Comparison of ENCODE assay signal across 8 cellular contexts in genomic region chrX:15855562-15856256, GRCh38. TPM values are rescaled to one million over a fixed set of nuclear protein-coding genes. Genes with fewer than 3 reads are reported as not detected.
A peak's percentile ranks its signal among the peaks of the same experiment; 100 is the strongest.
DNase-seq lines count a peak whose midpoint lies in the region; ATAC-seq, FAIRE-seq and TF ChIP-seq lines count a peak whose summit lies in the region.

No MANE protein-coding gene starts in this region.

- no peaks in the 10 kb centered on the region for H3K9me3 Mint-ChIP-seq in activated T-cell treated with anti-CD3 and anti-CD28 coated beads, Interleukin-2, amount 50 U/mL, for 72 hours

- no peak for FAIRE-seq in small intestine (lab: Jason Lieb, UNC)

- 7 to 11% (median 9%) methylated on average over 16 of the region's 16 CpGs for WGBS in small intestine, 3 donors

- H3K27me3 Mint-ChIP-seq in activated T-cell treated with anti-CD3 and anti-CD28 coated beads, Interleukin-2, amount 50 U/mL, for 72 hours (ENCODE audit: low read depth), result peaks cover 7% of the 10 kb centered on the region

- H3K27me3 ChIP-seq in small intestine (ENCODE audit: control insufficient read depth in 2 of 2, insufficient read depth in 2 of 2, low read length in 2 of 2), result no peaks in the 10 kb centered on the region

- peak overlapping the region; percentile 83 for H3K4me3 ChIP-seq in fibroblast of the aortic adventitia (ENCODE audit: low read depth, low read length)
- H3K4me3 ChIP-seq in small intestine (ENCODE audit: low read depth in 1 of 2, low read length in 2 of 2), result peak overlapping the region; percentile 46 to 83

- no peaks in the 10 kb centered on the region for H3K4me1 ChIP-seq in small intestine (ENCODE audit: control insufficient read depth in 2 of 2, insufficient read depth in 1 of 2, low read depth in 1 of 2, low read length in 1 of 2)

- peak overlapping the region; percentile 96 for H3K4me3 Mint-ChIP-seq in activated T-cell treated with anti-CD3 and anti-CD28 coated beads, Interleukin-2, amount 50 U/mL, for 72 hours

- no peak for TF ChIP-seq CTCF in fibroblast of the aortic adventitia (IDR thresholded peaks at IDR 0.05; ENCODE audit: insufficient read depth, low read length)

- DNase-seq in activated T-cell treated with anti-CD3 and anti-CD28 coated beads, Interleukin-2, amount 50 U/mL, for 72 hours, result no peak
- DNase-seq in activated T-cell treated with anti-CD3 and anti-CD28 coated beads for 4 hours, result no peak
- peak; percentile 53 for DNase-seq in SW480 (ENCODE audit: low spot score)
- no peak for DNase-seq in fibroblast of the aortic adventitia (ENCODE audit: low read depth)
- peak; percentile 12 for DNase-seq in small intestine
- DNase-seq in head of caudate nucleus, result no peak
- no peak for DNase-seq in stimulated activated CD4-positive, alpha-beta T cell treated with anti-CD3 and anti-CD28 coated beads, Interleukin-15, amount 100 ng/mL, for 24 hours

- H3K36me3 Mint-ChIP-seq in activated T-cell treated with anti-CD3 and anti-CD28 coated beads, Interleukin-2, amount 50 U/mL, for 72 hours (ENCODE audit: insufficient read depth in 2 of 2), result peaks cover 0 to 5% of the 10 kb centered on the region in 2 donors

- H3K27ac ChIP-seq in small intestine (ENCODE audit: low read depth in 1 of 2, low read length in 1 of 2), result peak overlapping the region; percentile 38 to 99

- intact Hi-C loops in head of caudate nucleus (cut with DNase I), result loop anchor here (10.0 kb wide), 1 partner anchor 61 kb away; the partner anchor contains the start of gene ZRSR2

- no peak for ATAC-seq in activated T-cell treated with anti-CD3 and anti-CD28 coated beads, Interleukin-2, amount 50 U/mL, for 72 hours (replicated peaks in 1 of 2)
- no peak for ATAC-seq in HG02798 (IDR thresholded peaks at IDR 0.05; ENCODE audit: poor library complexity, unreplicated experiment)

- H3K9me3 ChIP-seq in small intestine (ENCODE audit: control insufficient read depth, low read depth), result no peaks in the 10 kb centered on the region

- H3K4me1 Mint-ChIP-seq in activated T-cell treated with anti-CD3 and anti-CD28 coated beads, Interleukin-2, amount 50 U/mL, for 72 hours (ENCODE audit: low read depth), result peaks cover 29% of the 10 kb centered on the region

- no peaks in the 10 kb centered on the region for H3K36me3 ChIP-seq in small intestine (ENCODE audit: control insufficient read depth in 2 of 2, insufficient read depth in 2 of 2, low read length in 2 of 2)

- H3K27ac Mint-ChIP-seq in activated T-cell treated with anti-CD3 and anti-CD28 coated beads, Interleukin-2, amount 50 U/mL, for 72 hours, result peak overlapping the region; percentile 96

RNA-seq across cellular contexts. Expression of gene AP1S2, which starts 1.1 kb away (rescaled TPM):
- total RNA-seq in activated T-cell treated with anti-CD3 and anti-CD28 coated beads, Interleukin-2, amount 50 U/mL, for 72 hours, result 10 to 100 TPM; 33.3 to 43.6 TPM
- total RNA-seq in fibroblast of the aortic adventitia (ENCODE audit: low replicate concordance), result 43.8 and 51.3 TPM in 2 replicates
- polyA plus RNA-seq in small intestine, result 10 to 100 TPM in 1 of 3 donors, 1 to 10 TPM in 2; 8.6 to 19.1 (median 9.8) TPM

Comparison
In these comparisons a context has a peak if more than half of its experiments do, and no peak if none do; other contexts are left out.
1. DNase-seq: peak in SW480 (single experiment) and small intestine (single experiment); none in activated T-cell treated with anti-CD3 and anti-CD28 coated beads, Interleukin-2, amount 50 U/mL, for 72 hours (0 of 2), activated T-cell treated with anti-CD3 and anti-CD28 coated beads for 4 hours (single experiment), fibroblast of the aortic adventitia (single experiment), head of caudate nucleus (0 of 42) and stimulated activated CD4-positive, alpha-beta T cell treated with anti-CD3 and anti-CD28 coated beads, Interleukin-15, amount 100 ng/mL, for 24 hours (single experiment).